In genomic region chr3:173395412-173396181, GRCh38 we compare ENCODE assay signal across 8 cellular contexts. TPM values are rescaled to one million over a fixed set of nuclear protein-coding genes. Genes with fewer than 3 reads are reported as not detected.
A peak's percentile ranks its signal among the peaks of the same experiment; 100 is the strongest.
DNase-seq lines count a peak whose midpoint lies in the region; ATAC-seq and TF ChIP-seq lines count a peak whose summit lies in the region.

No MANE protein-coding gene starts in this region.

- TF ChIP-seq CTCF in AG10803 (conservative IDR thresholded peaks at IDR 0.05; ENCODE audit: low read length): no peak
- no peak for TF ChIP-seq CTCF in VCaP (conservative IDR thresholded peaks at IDR 0.05)
- no peak for TF ChIP-seq CTCF in lower leg skin (IDR thresholded peaks at IDR 0.05)

- 0% methylated on average over 54 to 61 of the region's 71 CpGs for WGBS in lower leg skin, 2 donors

- H3K27me3 ChIP-seq in effector memory CD4-positive, alpha-beta T cell (replicated peaks; ENCODE audit: control insufficient read depth, insufficient read depth, low read length, poor library complexity, severe bottlenecking): peaks cover 14% of the 10 kb centered on the region

- H3K9me3 ChIP-seq in effector memory CD4-positive, alpha-beta T cell (ENCODE audit: control insufficient read depth, low read length): no peaks in the 10 kb centered on the region

- intact Hi-C loops in lower leg skin (cut with DNase I; ENCODE audit: low total_unique reads): no loop called here

- ATAC-seq in GM18861 (IDR thresholded peaks at IDR 0.05; ENCODE audit: unreplicated experiment) (peak; percentile 95), HG03064 (IDR thresholded peaks at IDR 0.05; ENCODE audit: low read depth, unreplicated experiment) (peak; percentile 98)

- H3K4me1 ChIP-seq in effector memory CD4-positive, alpha-beta T cell (ENCODE audit: control insufficient read depth, insufficient read depth, low read length, poor library complexity, severe bottlenecking): no peaks in the 10 kb centered on the region

- H3K36me3 ChIP-seq in effector memory CD4-positive, alpha-beta T cell (ENCODE audit: control insufficient read depth, insufficient read depth, low read length): no peaks in the 10 kb centered on the region

- H3K4me3 ChIP-seq in AG10803 (ENCODE audit: low read length): peak overlapping the region; percentile 84
- H3K4me3 ChIP-seq in effector memory CD4-positive, alpha-beta T cell (ENCODE audit: insufficient read depth, low read depth, low read length, poor library complexity, severe bottlenecking): peak overlapping the region; percentile 45
- peak overlapping the region; percentile 36 for H3K4me3 ChIP-seq in lower leg skin (ENCODE audit: low read depth, poor library complexity, severe bottlenecking)

- TF ChIP-seq POLR2A in lower leg skin (IDR thresholded peaks at IDR 0.05): no peak

- peak overlapping the region; percentile 79 for H3K27ac ChIP-seq in VCaP
- no peak overlapping the region for H3K27ac ChIP-seq in effector memory CD4-positive, alpha-beta T cell (ENCODE audit: insufficient read depth, low read length, poor library complexity, severe bottlenecking)

- DNase-seq in AG10803 (ENCODE audit: low read depth) (peak; percentile 88), NCI-H2081 treated with DMSO at 0.1 percent for 48 hours (lab: John Stamatoyannopoulos, UW) (peak; percentile 95), lower leg skin (ENCODE audit: low spot score in 2 of 2) (peak; percentile 79 to 97)
- no peak for DNase-seq in effector memory CD4-positive, alpha-beta T cell
- peak; percentile 15 for DNase-seq in stimulated activated CD8-positive, alpha-beta memory T cell treated with anti-CD3 and anti-CD28 coated beads, Interleukin-12 subunit alpha, Interleukin-12 subunit beta, amount 100 ng/mL, for 4 hours (ENCODE audit: low read depth)

RNA-seq across cellular contexts. Expression of gene NLGN1, which starts 1.9 kb away (rescaled TPM):
- total RNA-seq in lower leg skin: 1 to 10 TPM in 3 of 4 donors, under 1 TPM in 1; 0.80 to 4.4 (median 1.8) TPM

Comparison
In these comparisons a context has a peak if more than half of its experiments do, and no peak if none do; other contexts are left out.
1. DNase-seq: peak in AG10803 (single experiment), NCI-H2081 treated with DMSO at 0.1 percent for 48 hours (single experiment), lower leg skin (2 of 2) and stimulated activated CD8-positive, alpha-beta memory T cell treated with anti-CD3 and anti-CD28 coated beads, Interleukin-12 subunit alpha, Interleukin-12 subunit beta, amount 100 ng/mL, for 4 hours (single experiment); none in effector memory CD4-positive, alpha-beta T cell (0 of 3).
2. Peak in every context shown above with its lines, with median percentiles within 50 percentile points of each other: H3K4me3 ChIP-seq.